Comparison of ENCODE assay signal across 1 cellular context in the genomic region with DNA sequence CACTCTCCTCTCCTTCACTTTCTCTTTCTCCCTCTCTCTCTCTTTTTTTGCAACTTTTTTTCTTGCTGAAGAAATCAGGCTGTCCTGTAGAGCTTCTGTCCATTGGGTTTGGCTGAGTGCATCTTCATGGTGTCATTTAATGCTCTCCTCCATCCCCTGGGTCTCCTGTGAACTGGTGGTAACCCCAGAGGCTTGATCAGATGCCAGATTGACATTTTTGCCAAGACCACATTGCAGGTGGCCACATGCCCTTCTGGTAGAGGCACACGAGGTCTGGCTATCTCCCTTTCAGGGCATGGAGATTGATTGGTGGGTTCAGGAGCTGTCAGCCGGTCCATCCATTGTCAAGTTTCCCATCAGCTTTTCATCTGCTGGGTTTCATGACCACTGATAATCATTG.
TF ChIP-seq lines count a peak whose summit lies in the region.

No MANE protein-coding gene starts in this region.

TF ChIP-seq in HEK293, 187 proteins besides CTCF, POLR2A, EP300 and RAD21 (continued from another document):
- TF ChIP-seq ZNF561 (tag by site-specific recombination; IDR thresholded peaks at IDR 0.05; ENCODE audit: borderline replicate concordance) (no peak), GLI4 (tag by site-specific recombination; IDR thresholded peaks at IDR 0.05) (no peak)
- TF ChIP-seq, protein P1, sequence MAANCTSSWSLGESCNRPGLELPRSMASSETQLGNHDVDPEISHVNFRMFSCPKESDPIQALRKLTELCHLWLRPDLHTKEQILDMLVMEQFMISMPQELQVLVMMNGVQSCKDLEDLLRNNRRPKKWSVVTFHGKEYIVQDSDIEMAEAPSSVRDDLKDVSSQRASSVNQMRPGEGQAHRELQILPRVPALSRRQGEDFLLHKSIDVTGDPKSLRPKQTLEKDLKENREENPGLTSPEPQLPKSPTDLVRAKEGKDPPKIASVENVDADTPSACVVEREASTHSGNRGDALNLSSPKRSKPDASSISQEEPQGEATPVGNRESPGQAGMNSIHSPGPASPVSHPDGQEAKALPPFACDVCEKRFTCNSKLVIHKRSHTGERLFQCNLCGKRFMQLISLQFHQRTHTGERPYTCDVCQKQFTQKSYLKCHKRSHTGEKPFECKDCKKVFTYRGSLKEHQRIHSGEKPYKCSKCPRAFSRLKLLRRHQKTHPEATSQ (tag by site-specific recombination; IDR thresholded peaks at IDR 0.05): no peak
